6 cellular contexts compared by ENCODE assay signal in genomic region chr16:67665598-67665997, GRCh38. TPM values are rescaled to one million over a fixed set of nuclear protein-coding genes. Genes with fewer than 3 reads are reported as not detected.
DNase-seq lines count a peak whose midpoint lies in the region; ATAC-seq and TF ChIP-seq lines count a peak whose summit lies in the region.

No MANE protein-coding gene starts in this region.

- H3K9me3 Mint-ChIP-seq in Calu3 (ENCODE audit: low read depth, unreplicated experiment), result no peaks in the 10 kb centered on the region
- H3K9me3 Mint-ChIP-seq in activated CD8-positive, alpha-beta T cell treated with anti-CD3 and anti-CD28 coated beads for 36 hours, result no peaks in the 10 kb centered on the region

- no peak overlapping the region for H3K9ac ChIP-seq in muscle layer of colon (ENCODE audit: low read length)

- DNase-seq in Calu3 (no peak), HuH-7 (ENCODE audit: low spot score) (no peak), NCI-H2171 (lab: John Stamatoyannopoulos, UW) (no peak)
- no peak for DNase-seq in activated CD8-positive, alpha-beta T cell treated with anti-CD3 and anti-CD28 coated beads for 36 hours

- no peak overlapping the region for H3K27ac ChIP-seq in muscle layer of colon (ENCODE audit: low read depth, low read length)

- H3K9me3 ChIP-seq in muscle layer of colon (ENCODE audit: low read length), result no peaks in the 10 kb centered on the region

- no peaks in the 10 kb centered on the region for H3K27me3 ChIP-seq in muscle layer of colon (ENCODE audit: control insufficient read depth in 1 of 2, insufficient read depth in 2 of 2, low read length in 2 of 2)

- H3K27me3 Mint-ChIP-seq in Calu3 (ENCODE audit: unreplicated experiment), result no peaks in the 10 kb centered on the region
- H3K27me3 Mint-ChIP-seq in activated CD8-positive, alpha-beta T cell treated with anti-CD3 and anti-CD28 coated beads for 36 hours, result no peaks in the 10 kb centered on the region

- POLR2A ChIA-PET in activated CD8-positive, alpha-beta T cell treated with anti-CD3 and anti-CD28 coated beads for 36 hours (lab: Charles Lee), result interaction anchor here (0.5 to 3.4 kb wide), 5 partner anchors 13 to 128 kb away, joined by 3 to 14 read pairs (median 4); partner anchors contain the start of gene CARMIL2

- no peak for TF ChIP-seq CTCF in Calu3 (IDR thresholded peaks at IDR 0.05; ENCODE audit: unreplicated experiment)
- TF ChIP-seq CTCF in activated CD8-positive, alpha-beta T cell treated with anti-CD3 and anti-CD28 coated beads for 36 hours (IDR thresholded peaks at IDR 0.05), result no peak

- H3K4me1 Mint-ChIP-seq in Calu3 (ENCODE audit: low read depth, unreplicated experiment), result no peaks in the 10 kb centered on the region
- peaks cover 19% of the 10 kb centered on the region for H3K4me1 Mint-ChIP-seq in activated CD8-positive, alpha-beta T cell treated with anti-CD3 and anti-CD28 coated beads for 36 hours (ENCODE audit: low read depth)

- H3K36me3 ChIP-seq in muscle layer of colon (ENCODE audit: insufficient read depth, low read length), result peaks cover 8% of the 10 kb centered on the region

- H3K4me1 ChIP-seq in muscle layer of colon (ENCODE audit: insufficient read depth, low read length), result peaks cover 33% of the 10 kb centered on the region

- peak overlapping the region; percentile 1 for H3K27ac Mint-ChIP-seq in Calu3 (ENCODE audit: unreplicated experiment)
- H3K27ac Mint-ChIP-seq in activated CD8-positive, alpha-beta T cell treated with anti-CD3 and anti-CD28 coated beads for 36 hours, result no peak overlapping the region

- H3K4me3 ChIP-seq in muscle layer of colon (ENCODE audit: low read depth in 1 of 2, low read length in 2 of 2), result peak overlapping the region; percentile 66 to 76

- peak overlapping the region; percentile 88 for H3K4me3 Mint-ChIP-seq in Calu3 (ENCODE audit: low read depth, unreplicated experiment)
- peak overlapping the region; percentile 76 for H3K4me3 Mint-ChIP-seq in activated CD8-positive, alpha-beta T cell treated with anti-CD3 and anti-CD28 coated beads for 36 hours

- ATAC-seq in activated CD8-positive, alpha-beta T cell treated with anti-CD3 and anti-CD28 coated beads for 36 hours, result no peak
- ATAC-seq in HG03175 (IDR thresholded peaks at IDR 0.05; ENCODE audit: unreplicated experiment), result no peak

- TSS peak; percentile 32 for BruUV-seq in Calu3 (replicated peaks; lab: Mats Ljungman, UMichigan)

- intact Hi-C loops in Calu3 (cut with micrococcal nuclease; ENCODE audit: unreplicated experiment), result loop anchor here (5.0 kb wide), 1 partner anchor 118 kb away; no protein-coding TSS in a partner anchor
- intact Hi-C loops in activated CD8-positive, alpha-beta T cell treated with anti-CD3 and anti-CD28 coated beads for 36 hours (cut with micrococcal nuclease), result loop anchor here (10.0 kb wide), 1 partner anchor 269 kb away; the partner anchor contains the start of genes CTRL and PSMB10

- CTCF ChIA-PET in Calu3 (lab: Charles Lee), result interaction anchor here (0.9 to 4.1 kb wide), 3 partner anchors 54 to 144 kb away, joined by 3 to 31 read pairs (median 4); partner anchors contain the start of genes GFOD2, RANBP10 and TSNAXIP1
- CTCF ChIA-PET in activated CD8-positive, alpha-beta T cell treated with anti-CD3 and anti-CD28 coated beads for 36 hours (lab: Charles Lee), result interaction anchor here (0.7 to 14.7 kb wide), 6 partner anchors 21 to 151 kb away, joined by 3 to 154 read pairs (median 14); partner anchors contain the start of genes CARMIL2 and CTCF

- H3K36me3 Mint-ChIP-seq in Calu3 (ENCODE audit: insufficient read depth, unreplicated experiment), result peaks cover 60% of the 10 kb centered on the region
- peaks cover 3% of the 10 kb centered on the region for H3K36me3 Mint-ChIP-seq in activated CD8-positive, alpha-beta T cell treated with anti-CD3 and anti-CD28 coated beads for 36 hours (ENCODE audit: low read depth)

RNA-seq across cellular contexts. Expression of gene ENKD1, which starts 1.0 kb away (rescaled TPM):
- total RNA-seq in Calu3 (2022), result 22.6 and 23.0 TPM in 2 replicates
- 1 to 10 TPM; 8.4 to 8.9 TPM for total RNA-seq in activated CD8-positive, alpha-beta T cell treated with anti-CD3 and anti-CD28 coated beads for 36 hours

RNA-seq across cellular contexts. Expression of gene C16orf86, which starts 1.0 kb away (rescaled TPM):
- total RNA-seq in Calu3 (2022), result 0.66 and 0.68 TPM in 2 replicates
- total RNA-seq in activated CD8-positive, alpha-beta T cell treated with anti-CD3 and anti-CD28 coated beads for 36 hours, result 1 to 10 TPM; 2.8 to 4.7 TPM

RNA-seq across cellular contexts. Expression of gene PARD6A, which starts 4.8 kb away (rescaled TPM):
- total RNA-seq in Calu3 (2022), result 9.5 and 12.3 TPM in 2 replicates
- 1 to 10 TPM; 6.3 to 7.2 TPM for total RNA-seq in activated CD8-positive, alpha-beta T cell treated with anti-CD3 and anti-CD28 coated beads for 36 hours

RNA-seq across cellular contexts. Expression of gene ACD, which starts 5.5 kb away (rescaled TPM):
- total RNA-seq in Calu3 (2022), result 44.0 and 49.9 TPM in 2 replicates
- 10 to 100 TPM; 50.8 to 53.7 TPM for total RNA-seq in activated CD8-positive, alpha-beta T cell treated with anti-CD3 and anti-CD28 coated beads for 36 hours

RNA-seq across cellular contexts. Expression of gene CARMIL2, which starts 20.7 kb away (rescaled TPM):
- total RNA-seq in Calu3 (2022), result 4.4 and 4.9 TPM in 2 replicates
- 100 to 1,000 TPM; 151 to 155 TPM for total RNA-seq in activated CD8-positive, alpha-beta T cell treated with anti-CD3 and anti-CD28 coated beads for 36 hours
